19 cellular contexts compared by ENCODE assay signal in genomic region chr15:81981888-81982287, GRCh38.
"Had no signal": no experiment of that assay in that cellular context is flagged by ENCODE, and none has a peak within 500 bp of the region (broad histone marks: within the 10 kb centered on the region; RNA-seq: fewer than 3 reads in every experiment).

No MANE protein-coding gene starts in this region.

- DNase-seq: activated CD4-positive, alpha-beta memory T cell treated with anti-CD3 and anti-CD28 coated beads, Interleukin-2, amount 10 ng/mL, durations not matched to agents 7 days and 5 days; activated CD4-positive, alpha-beta T cell treated with anti-CD3 and anti-CD28 coated beads, Interleukin-2, amount 10 ng/mL, durations not matched to agents 24 days and 14 days; activated gamma-delta T cell; activated naive CD4-positive, alpha-beta T cell treated with anti-CD3 and anti-CD28 coated beads, Interleukin-2, amount 50 U/mL, for 16 hours; body of pancreas; effector CD4-positive, alpha-beta T cell; foreskin keratinocyte; left ventricle myocardium superior; mammary epithelial cell; stimulated activated CD4-positive, alpha-beta T cell treated with anti-CD3 and anti-CD28 coated beads, Interleukin-15, amount 100 ng/mL, for 24 hours; stomach; T-helper 2 cell had no signal

- H2AFZ ChIP-seq: hepatocyte had no signal

- H3K9me3 ChIP-seq: vagina had no signal

- H3K36me3 ChIP-seq: stomach, thoracic aorta, vagina had no signal

- H3K27me3 ChIP-seq: body of pancreas, foreskin keratinocyte, hepatocyte, stomach, vagina had no signal

- ATAC-seq: activated CD4-positive, CD25-positive, alpha-beta regulatory T cell treated with anti-CD3 and anti-CD28 coated beads, Interleukin-2, amount 50 U/mL, for 24 hours; body of pancreas; foreskin keratinocyte; left ventricle myocardium superior; sciatic nerve; stimulated activated memory B cell treated with anti-CD40 and anti-IgM and Interleukin-4, amounts not matched to agents 10 μg/mL and 1 μg/mL and 100 μg/mL, for 72 hours had no signal

- H3K4me3 ChIP-seq: body of pancreas, hepatocyte, smooth muscle cell, stomach, thoracic aorta, vagina had no signal

- H3K79me2 ChIP-seq: hepatocyte had no signal

- H3K4me1 ChIP-seq: body of pancreas, foreskin keratinocyte, stomach, vagina had no signal

- H3K27ac ChIP-seq: body of pancreas, foreskin keratinocyte, hepatocyte, stomach, thoracic aorta, vagina had no signal

- H3K4me2 ChIP-seq: hepatocyte, smooth muscle cell had no signal
